In genomic region chr9:134707031-134707680, GRCh38 we compare ENCODE assay signal across 9 cellular contexts.
DNase-seq lines count a peak whose midpoint lies in the region; TF ChIP-seq lines count a peak whose summit lies in the region.
"Had no signal": no experiment of that assay in that cellular context is flagged by ENCODE, and none has a peak within 500 bp of the region (broad histone marks: within the 10 kb centered on the region; RNA-seq: fewer than 3 reads in every experiment).

No MANE protein-coding gene starts in this region.

- H3K4me1 ChIP-seq in right atrium auricular region = peaks cover 0 to 48% of the 10 kb centered on the region in 2 donors
- H3K4me1 ChIP-seq in stomach = peaks cover 33 to 92% (median 60%) of the 10 kb centered on the region in 4 donors
- no peaks in the 10 kb centered on the region for H3K4me1 ChIP-seq in OCI-LY7 (ENCODE audit: insufficient read depth, low read length, poor library complexity, severe bottlenecking)

- H3K9me3 ChIP-seq in WERI-Rb-1 (ENCODE audit: severe bottlenecking) = no peaks in the 10 kb centered on the region
- H3K9me3 ChIP-seq in right atrium auricular region = no peaks in the 10 kb centered on the region
- no peaks in the 10 kb centered on the region for H3K9me3 ChIP-seq in stomach
- H3K9me3 ChIP-seq in OCI-LY7 (ENCODE audit: low read length) = no peaks in the 10 kb centered on the region

- H4K20me1 ChIP-seq in OCI-LY7 (ENCODE audit: insufficient read depth, low read length) = no peaks in the 10 kb centered on the region

- TF ChIP-seq EP300 in stomach (IDR thresholded peaks at IDR 0.05) = peak; percentile 53

- CTCF ChIA-PET in OCI-LY7 (lab: Charles Lee; ENCODE audit: unreplicated experiment) = no interaction called here

- DNase-seq in HFF-Myc (ENCODE audit: extremely low read depth, low read depth) = peak; percentile 86
- DNase-seq in WERI-Rb-1 = peak; percentile 91
- DNase-seq in right atrium auricular region (ENCODE audit: low spot score) = peak; percentile 84
- peak; percentile 51 for DNase-seq in stomach
- no peak for DNase-seq in NCI-H526 (lab: John Stamatoyannopoulos, UW)
- DNase-seq in OCI-LY7 (ENCODE audit: low spot score) = no peak
- DNase-seq in pons (ENCODE audit: low spot score) = no peak
- no peak for DNase-seq in COLO829 (ENCODE audit: low spot score)
- DNase-seq: stimulated activated naive CD8-positive, alpha-beta T cell treated with anti-CD3 and anti-CD28 coated beads, Interleukin-15, amount 100 ng/mL, for 72 hours had no signal

- H3K9me2 ChIP-seq in OCI-LY7 (ENCODE audit: insufficient read depth, low read length) = no peaks in the 10 kb centered on the region

- H2AFZ ChIP-seq in OCI-LY7 (ENCODE audit: low read length) = no peak overlapping the region

- H3K36me3 ChIP-seq in WERI-Rb-1 (peaks cover 10% of the 10 kb centered on the region), right atrium auricular region (no peaks in the 10 kb centered on the region), stomach (peaks cover 0 to 3% (median under 1%) of the 10 kb centered on the region in 4 donors), OCI-LY7 (ENCODE audit: insufficient read depth, low read length) (no peaks in the 10 kb centered on the region)

- TF ChIP-seq CTCF in HFF-Myc (IDR thresholded peaks at IDR 0.05; ENCODE audit: low read depth, low read length, missing control alignments) (no peak), WERI-Rb-1 (IDR thresholded peaks at IDR 0.05; ENCODE audit: low read depth, low read length) (no peak), right atrium auricular region (IDR thresholded peaks at IDR 0.05) (no peak), stomach (IDR thresholded peaks at IDR 0.05) (no peak), OCI-LY7 (conservative IDR thresholded peaks at IDR 0.05; ENCODE audit: low read length) (no peak)

- BruUV-seq in OCI-LY7 (replicated peaks; lab: Mats Ljungman, UMichigan) = no TSS peak

- no peaks in the 10 kb centered on the region for H3K79me2 ChIP-seq in OCI-LY7 (ENCODE audit: insufficient read depth, low read depth, low read length)

- H3K27ac ChIP-seq in WERI-Rb-1 (peak overlapping the region; percentile 98), right atrium auricular region (peak overlapping the region; percentile 84 to 86), stomach (peak overlapping the region; percentile 54 to 93 (median 85)), OCI-LY7 (ENCODE audit: low read depth, low read length, poor library complexity, severe bottlenecking) (no peak overlapping the region)

- H3K27me3 ChIP-seq in WERI-Rb-1 (ENCODE audit: insufficient read depth, low read depth, severe bottlenecking) (no peaks in the 10 kb centered on the region), right atrium auricular region (no peaks in the 10 kb centered on the region), stomach (no peaks in the 10 kb centered on the region)

- no peak for TF ChIP-seq POLR2A in stomach (IDR thresholded peaks at IDR 0.05)

- no peak overlapping the region for H3K4me3 ChIP-seq in HFF-Myc (replicated peaks; ENCODE audit: low read depth, low read length)
- peak overlapping the region; percentile 6; the same call in 1 of the 2 replicates for H3K4me3 ChIP-seq in WERI-Rb-1 (ENCODE audit: low read depth, low read length)
- no peak overlapping the region for H3K4me3 ChIP-seq in right atrium auricular region
- H3K4me3 ChIP-seq in stomach = no peak overlapping the region
- H3K4me3 ChIP-seq in OCI-LY7 (ENCODE audit: low read depth, low read length, poor library complexity, severe bottlenecking) = no peak overlapping the region

- H3K4me2 ChIP-seq in OCI-LY7 (ENCODE audit: low read length) = no peak overlapping the region

- POLR2A ChIA-PET in OCI-LY7 (lab: Charles Lee) = no interaction called here

- intact Hi-C loops in stomach (cut with DNase I; ENCODE audit: low total_unique reads) (no loop called here), OCI-LY7 (cut with micrococcal nuclease; ENCODE audit: unreplicated experiment) (no loop called here)

- 20 to 49% (median 41%) methylated on average over 14 to 19 of the region's 19 CpGs for WGBS in stomach, 5 donors

Comparison
In these comparisons a context has a peak if more than half of its experiments do, and no peak if none do; other contexts are left out.
1. DNase-seq: peak in HFF-Myc (single experiment), WERI-Rb-1 (single experiment), right atrium auricular region (single experiment) and stomach (single experiment); none in NCI-H526 (0 of 2), OCI-LY7 (single experiment), pons (single experiment) and COLO829 (single experiment).